In genomic region chr4:108043536-108043935, GRCh38 we compare ENCODE assay signal across 14 cellular contexts. TPM values are rescaled to one million over a fixed set of nuclear protein-coding genes. Genes with fewer than 3 reads are reported as not detected.
DNase-seq lines count a peak whose midpoint lies in the region; TF ChIP-seq lines count a peak whose summit lies in the region.
"Had no signal": no experiment of that assay in that cellular context is flagged by ENCODE, and none has a peak within 500 bp of the region (broad histone marks: within the 10 kb centered on the region; RNA-seq: fewer than 3 reads in every experiment).

No MANE protein-coding gene starts in this region.

- H4K20me1 ChIP-seq in SU-DHL-6 (ENCODE audit: low read depth, low read length): no peaks in the 10 kb centered on the region

- no peak overlapping the region for H3K9ac ChIP-seq in SU-DHL-6 (ENCODE audit: low read length)

- no peak overlapping the region for H2AFZ ChIP-seq in SU-DHL-6 (ENCODE audit: low read depth, low read length, severe bottlenecking)

- peak overlapping the region; percentile 11 for H3K27ac Mint-ChIP-seq in mesothelial cell of epicardium
- H3K27ac Mint-ChIP-seq: T-helper 17 cell had no signal

- DNase-seq in NCI-H1105 treated with DMSO at 0.1 percent for 48 hours (lab: John Stamatoyannopoulos, UW) (peak; percentile 37), NCI-H1105 (lab: John Stamatoyannopoulos, UW) (no peak), NCI-H1092 treated with DMSO at 0.1 percent for 48 hours (lab: John Stamatoyannopoulos, UW) (peak; percentile 82), mesothelial cell of epicardium (ENCODE audit: low spot score in 2 of 2, unreplicated experiment in 2 of 2) (no peak), coronary artery (ENCODE audit: low spot score) (no peak), cerebellum (ENCODE audit: low spot score) (no peak), breast epithelium (ENCODE audit: low spot score in 2 of 2) (no peak)
- DNase-seq: 8988T; activated CD8-positive, alpha-beta memory T cell treated with anti-CD3 and anti-CD28 coated beads for 24 hours; right cardiac atrium; T-helper 17 cell had no signal

- no peaks in the 10 kb centered on the region for H3K9me2 ChIP-seq in SU-DHL-6 (replicated peaks; ENCODE audit: insufficient read depth, low read length)

- intact Hi-C loops in breast epithelium (cut with DNase I; ENCODE audit: low total_unique reads): no loop called here

- peaks cover 24% of the 10 kb centered on the region for H3K4me1 Mint-ChIP-seq in mesothelial cell of epicardium

- no peaks in the 10 kb centered on the region for H3K79me2 ChIP-seq in SU-DHL-6 (ENCODE audit: insufficient read depth, low read length)

- H3K4me3 ChIP-seq in SU-DHL-6 (ENCODE audit: insufficient read depth, low read length, poor library complexity, severe bottlenecking) (no peak overlapping the region), coronary artery (no peak overlapping the region), breast epithelium (no peak overlapping the region)
- H3K4me3 ChIP-seq: ascending aorta, suprapubic skin had no signal

- H3F3A ChIP-seq in SU-DHL-6 (ENCODE audit: insufficient read depth): peaks cover 1% of the 10 kb centered on the region; the same call in 1 of the 2 replicates

- no peak overlapping the region for H3K4me2 ChIP-seq in SU-DHL-6 (ENCODE audit: low read depth, low read length, poor library complexity, severe bottlenecking)

- no peaks in the 10 kb centered on the region for H3K27me3 ChIP-seq in SU-DHL-6 (ENCODE audit: low read length)
- no peaks in the 10 kb centered on the region for H3K27me3 ChIP-seq in breast epithelium
- H3K27me3 ChIP-seq: ascending aorta, suprapubic skin had no signal

- TF ChIP-seq CTCF in SU-DHL-6 (IDR thresholded peaks at IDR 0.05; ENCODE audit: insufficient read depth, low read length, poor library complexity, severe bottlenecking): no peak
- TF ChIP-seq CTCF in mesothelial cell of epicardium (IDR thresholded peaks at IDR 0.05; ENCODE audit: unreplicated experiment): no peak
- no peak for TF ChIP-seq CTCF in coronary artery (IDR thresholded peaks at IDR 0.05)
- no peak for TF ChIP-seq CTCF in breast epithelium (IDR thresholded peaks at IDR 0.05)

- H3K27me3 Mint-ChIP-seq in mesothelial cell of epicardium (ENCODE audit: low read depth): no peaks in the 10 kb centered on the region
- H3K27me3 Mint-ChIP-seq: T-helper 17 cell had no signal

- no peak overlapping the region for H3K4me3 Mint-ChIP-seq in mesothelial cell of epicardium
- H3K4me3 Mint-ChIP-seq: T-helper 17 cell had no signal

- H3K4me1 ChIP-seq in breast epithelium: no peaks in the 10 kb centered on the region

- H3K36me3 Mint-ChIP-seq in mesothelial cell of epicardium: peaks cover 11% of the 10 kb centered on the region

- no peaks in the 10 kb centered on the region for H3K9me3 ChIP-seq in SU-DHL-6 (ENCODE audit: insufficient read depth, low read length)
- no peaks in the 10 kb centered on the region for H3K9me3 ChIP-seq in breast epithelium
- H3K9me3 ChIP-seq: ascending aorta, suprapubic skin had no signal

- H3K27ac ChIP-seq in SU-DHL-6 (ENCODE audit: low read depth, low read length): peak overlapping the region; percentile 43
- H3K27ac ChIP-seq in coronary artery: no peak overlapping the region
- no peak overlapping the region for H3K27ac ChIP-seq in breast epithelium
- H3K27ac ChIP-seq: ascending aorta, suprapubic skin had no signal

- H3K36me3 ChIP-seq in SU-DHL-6 (ENCODE audit: low read length): peaks cover 3% of the 10 kb centered on the region; the same call in 1 of the 2 replicates
- H3K36me3 ChIP-seq in breast epithelium: no peaks in the 10 kb centered on the region
- H3K36me3 ChIP-seq: ascending aorta, suprapubic skin had no signal

- H3K9me3 Mint-ChIP-seq in mesothelial cell of epicardium: peaks cover 5% of the 10 kb centered on the region

- no peak for TF ChIP-seq POLR2A in breast epithelium (IDR thresholded peaks at IDR 0.05)

RNA-seq across cellular contexts. Expression of gene HADH, which starts 53.8 kb away (rescaled TPM):
- total RNA-seq in mesothelial cell of epicardium (48.8 to 51.9 TPM (median 50.7 TPM) in 3 replicates), cerebellum (17.5 TPM), breast epithelium (100 to 1,000 TPM in 1 of 3 donors, 10 to 100 TPM in 2; 48.8 to 152 (median 77.7) TPM)

Comparison
In these comparisons a context has a peak if more than half of its experiments do, and no peak if none do; other contexts are left out.
1. DNase-seq: peak in NCI-H1105 treated with DMSO at 0.1 percent for 48 hours (single experiment) and NCI-H1092 treated with DMSO at 0.1 percent for 48 hours (single experiment); none in NCI-H1105 (single experiment), mesothelial cell of epicardium (0 of 2), coronary artery (single experiment), cerebellum (single experiment) and breast epithelium (0 of 2).